In genomic region chr18:74459877-74460276, GRCh38 we compare ENCODE assay signal across 12 cellular contexts. TPM values are rescaled to one million over a fixed set of nuclear protein-coding genes. Genes with fewer than 3 reads are reported as not detected.
A peak's percentile ranks its signal among the peaks of the same experiment; 100 is the strongest.
DNase-seq lines count a peak whose midpoint lies in the region; ATAC-seq and TF ChIP-seq lines count a peak whose summit lies in the region.
"Had no signal": no experiment of that assay in that cellular context is flagged by ENCODE, and none has a peak within 500 bp of the region (broad histone marks: within the 10 kb centered on the region; RNA-seq: fewer than 3 reads in every experiment).

No MANE protein-coding gene starts in this region.

- TF ChIP-seq CTCF in 22Rv1 (IDR thresholded peaks at IDR 0.05) (0 out of 2 replicates have a peak, but pooled peaks have one; percentile 14), cardiac fibroblast (IDR thresholded peaks at IDR 0.05; ENCODE audit: low read depth, low read length) (peak; percentile 43)

- no peaks in the 10 kb centered on the region for H3K36me3 ChIP-seq in H7 (replicated peaks; ENCODE audit: control insufficient read depth, insufficient read depth, low read length)
- H3K36me3 ChIP-seq: ascending aorta had no signal

- DNase-seq in H7 (peak; percentile 85), cardiac fibroblast (ENCODE audit: low read depth in 2 of 2) (no peak), medulla oblongata (ENCODE audit: extremely low spot score) (peak; percentile 46), erythroblast (lab: John Stamatoyannopoulos, UW) (no peak)
- DNase-seq: activated T-cell treated with anti-CD3 and anti-CD28 coated beads, Interleukin-2, amount 50 U/mL, for 24 hours; NCI-H1417 treated with DMSO at 0.1 percent for 48 hours had no signal

- peaks cover 38% of the 10 kb centered on the region for H3K27me3 ChIP-seq in H7 (ENCODE audit: control insufficient read depth, insufficient read depth, low read length)

- ATAC-seq in HG03565 (IDR thresholded peaks at IDR 0.05; ENCODE audit: unreplicated experiment), result no peak
- ATAC-seq in HG02840 (IDR thresholded peaks at IDR 0.05; ENCODE audit: low FRiP score, unreplicated experiment), result no peak
- no peak for ATAC-seq in HG03039 (IDR thresholded peaks at IDR 0.05; ENCODE audit: unreplicated experiment)

- H3K4me3 ChIP-seq in H7 (ENCODE audit: insufficient read depth, low read depth, low read length), result no peak overlapping the region
- no peak overlapping the region for H3K4me3 ChIP-seq in cardiac fibroblast (replicated peaks in 1 of 2; ENCODE audit: low read depth in 2 of 2, low read length in 2 of 2)
- H3K4me3 ChIP-seq: ascending aorta, lung had no signal

- no peak for TF ChIP-seq POLR2A in erythroblast (IDR thresholded peaks at IDR 0.05; ENCODE audit: low read length)

- H3K27ac ChIP-seq in 22Rv1, result no peak overlapping the region
- H3K27ac ChIP-seq: ascending aorta had no signal

RNA-seq across cellular contexts. Expression of gene DIPK1C, which starts 2.8 kb away (rescaled TPM):
- total RNA-seq in H7 (2014; rRNA removed; shearing (Covaris generic)), result 0.22 TPM in 1 of 2 replicates, not detected in the other
- total RNA-seq: ascending aorta, lung had no signal

RNA-seq across cellular contexts. Expression of gene CNDP2, which starts 36.3 kb away (rescaled TPM):
- total RNA-seq in H7 (2014; rRNA removed; shearing (Covaris generic)), result 60.2 and 63.1 TPM in 2 replicates

Comparison
In these comparisons a context has a peak if more than half of its experiments do, and no peak if none do; other contexts are left out.
1. DNase-seq: peak in H7 (single experiment) and medulla oblongata (single experiment); none in cardiac fibroblast (0 of 2) and erythroblast (0 of 2).